1 cellular context compared by ENCODE assay signal in genomic region chr19:33197591-33198000, GRCh38.
TF ChIP-seq lines count a peak whose summit lies in the region.

No MANE protein-coding gene starts in this region.

TF ChIP-seq in HepG2, 621 proteins besides CTCF, POLR2A, EP300 and RAD21 (continued from another document):
- TF ChIP-seq NR1H2 (CRISPR knock-in tag; IDR thresholded peaks at IDR 0.05; ENCODE audit: borderline replicate concordance, low read depth) (no peak), FOXK2 (IDR thresholded peaks at IDR 0.05) (no peak), HMG20A (CRISPR knock-in tag; IDR thresholded peaks at IDR 0.05; ENCODE audit: borderline replicate concordance) (no peak), ARID2 (CRISPR knock-in tag; IDR thresholded peaks at IDR 0.05; ENCODE audit: borderline replicate concordance) (no peak), MED1 (CRISPR knock-in tag; IDR thresholded peaks at IDR 0.05) (no peak), SRSF9 (IDR thresholded peaks at IDR 0.05; ENCODE audit: borderline replicate concordance, insufficient read depth, low read depth, low read length, poor library complexity, severe bottlenecking) (no peak), ZNF512 (CRISPR knock-in tag; IDR thresholded peaks at IDR 0.05) (no peak), ZNF205 (CRISPR knock-in tag; IDR thresholded peaks at IDR 0.05) (no peak), ZNF281 (CRISPR knock-in tag; IDR thresholded peaks at IDR 0.05; ENCODE audit: borderline replicate concordance) (no peak), ZNF615 (CRISPR knock-in tag; IDR thresholded peaks at IDR 0.05; ENCODE audit: borderline replicate concordance) (no peak), ARHGAP35 (CRISPR knock-in tag; IDR thresholded peaks at IDR 0.05; ENCODE audit: borderline replicate concordance) (no peak), RFX3 (CRISPR knock-in tag; IDR thresholded peaks at IDR 0.05) (no peak), HNRNPL (IDR thresholded peaks at IDR 0.05; ENCODE audit: low read depth, low read length) (peak; percentile 39; the same call in 1 of the 2 replicates), FOXO1 (CRISPR knock-in tag; IDR thresholded peaks at IDR 0.05) (no peak), BRCA1 (CRISPR knock-in tag; IDR thresholded peaks at IDR 0.05) (no peak), ETS1 (CRISPR knock-in tag; IDR thresholded peaks at IDR 0.05) (no peak), ZBTB46 (CRISPR knock-in tag; IDR thresholded peaks at IDR 0.05; ENCODE audit: borderline replicate concordance) (no peak), SMARCC2 (IDR thresholded peaks at IDR 0.05) (no peak), ATF7 (IDR thresholded peaks at IDR 0.05) (no peak), ATF7 (CRISPR knock-in tag; IDR thresholded peaks at IDR 0.05) (no peak), MTERF4 (CRISPR knock-in tag; IDR thresholded peaks at IDR 0.05) (no peak), MTF1 (CRISPR knock-in tag; IDR thresholded peaks at IDR 0.05) (no peak), JARID2 (CRISPR knock-in tag; IDR thresholded peaks at IDR 0.05; ENCODE audit: insufficient replicate concordance) (no peak), ZFYVE20 (CRISPR knock-in tag; IDR thresholded peaks at IDR 0.05; ENCODE audit: borderline replicate concordance, low read depth) (no peak), ZNF580 (CRISPR knock-in tag; IDR thresholded peaks at IDR 0.05; ENCODE audit: borderline replicate concordance, low read depth) (no peak), CCAR2 (optimal IDR thresholded peaks at IDR 0.05; ENCODE audit: low read depth, low read length) (no peak), KLF6 (CRISPR knock-in tag; IDR thresholded peaks at IDR 0.05) (no peak), HDAC1 (CRISPR knock-in tag; IDR thresholded peaks at IDR 0.05) (0 out of 2 replicates have a peak, but pooled peaks have one; percentile 21), PAXIP1 (CRISPR knock-in tag; conservative IDR thresholded peaks at IDR 0.05) (peak; percentile 19; the same call in 1 of the 2 replicates), IKZF4 (CRISPR knock-in tag; IDR thresholded peaks at IDR 0.05; ENCODE audit: borderline replicate concordance, low read depth, not compliant biosample characterization) (peak; percentile 61), TEF (CRISPR knock-in tag; IDR thresholded peaks at IDR 0.05) (no peak), E2F1 (CRISPR knock-in tag; IDR thresholded peaks at IDR 0.05) (no peak), CREM (IDR thresholded peaks at IDR 0.05) (no peak), CREM (CRISPR knock-in tag; IDR thresholded peaks at IDR 0.05) (no peak), SRSF1 (optimal IDR thresholded peaks at IDR 0.05; ENCODE audit: low read depth, low read length) (no peak), ZNF44 (CRISPR knock-in tag; IDR thresholded peaks at IDR 0.05) (no peak), ZFP36L1 (CRISPR knock-in tag; IDR thresholded peaks at IDR 0.05) (no peak), RXRA (CRISPR knock-in tag; IDR thresholded peaks at IDR 0.05) (no peak), ZNF790 (CRISPR knock-in tag; IDR thresholded peaks at IDR 0.05; ENCODE audit: borderline replicate concordance) (no peak), MXI1 (IDR thresholded peaks at IDR 0.05; ENCODE audit: borderline replicate concordance, low read depth, low read length) (no peak), ZBTB7B (CRISPR knock-in tag; IDR thresholded peaks at IDR 0.05) (peak; percentile 66; the same call in 1 of the 2 replicates), AKNA (CRISPR knock-in tag; IDR thresholded peaks at IDR 0.05; ENCODE audit: borderline replicate concordance) (no peak), ZBTB43 (CRISPR knock-in tag; conservative IDR thresholded peaks at IDR 0.05) (no peak)
TF ChIP-seq in HepG2: peak in this region for 24.
